In genomic region chr7:157807510-157807909, GRCh38 we compare ENCODE assay signal across 24 cellular contexts.
A peak's percentile ranks its signal among the peaks of the same experiment; 100 is the strongest.
DNase-seq lines count a peak whose midpoint lies in the region; ATAC-seq and TF ChIP-seq lines count a peak whose summit lies in the region.
"Had no signal": no experiment of that assay in that cellular context is flagged by ENCODE, and none has a peak within 500 bp of the region (broad histone marks: within the 10 kb centered on the region; RNA-seq: fewer than 3 reads in every experiment).

No MANE protein-coding gene starts in this region.

- in situ Hi-C loops in brain microvascular endothelial cell (cut with HindIII; ENCODE audit: low pct_ligation_motif_present, low sequenced_read_pairs) = no loop called here

- H3K4me3 ChIP-seq in brain microvascular endothelial cell (ENCODE audit: low read depth, low read length) = no peak overlapping the region
- H3K4me3 ChIP-seq: adrenal gland, esophagus squamous epithelium had no signal

- H3K4me3 Mint-ChIP-seq in neural crest cell = no peak overlapping the region
- H3K4me3 Mint-ChIP-seq: central memory CD8-positive, alpha-beta T cell; mesothelial cell of epicardium; nephron progenitor cell had no signal

- H3K27ac ChIP-seq in brain microvascular endothelial cell = peak overlapping the region; percentile 45
- H3K27ac ChIP-seq: adrenal gland, esophagus squamous epithelium had no signal

- H3K36me3 Mint-ChIP-seq in neural crest cell (ENCODE audit: low read depth) = peaks cover 15% of the 10 kb centered on the region
- H3K36me3 Mint-ChIP-seq: CD8-positive, alpha-beta memory T cell; mesothelial cell of epicardium had no signal

- no peak for ATAC-seq in GM18870 (IDR thresholded peaks at IDR 0.05; ENCODE audit: unreplicated experiment)
- ATAC-seq: left colon had no signal

- H3K9me3 Mint-ChIP-seq in neural crest cell = peaks cover 10% of the 10 kb centered on the region

- DNase-seq in Daoy (ENCODE audit: low read depth) (peak; percentile 87), NCI-H146 treated with DMSO at 0.1 percent for 48 hours (lab: John Stamatoyannopoulos, UW; ENCODE audit: unreplicated experiment) (peak; percentile 4), brain microvascular endothelial cell (peak; percentile 86), neural crest cell (ENCODE audit: low read depth, low spot score) (no peak), NCI-H2196 (lab: John Stamatoyannopoulos, UW; ENCODE audit: unreplicated experiment) (no peak), midbrain (lab: John Stamatoyannopoulos, UW) (no peak)
- DNase-seq in activated CD8-positive, alpha-beta memory T cell treated with anti-CD3 and anti-CD28 coated beads for 24 hours = no peak
- DNase-seq: activated CD4-positive, alpha-beta T cell treated with anti-CD3 and anti-CD28 coated beads, Interleukin-2, amount 50 U/mL, for 1 hour; activated gamma-delta T cell; adrenal gland; DMS53; effector CD4-positive, alpha-beta T cell; esophagus squamous epithelium; KG1; left colon; NCI-H1048; NCI-H2107; NCI-H748 treated with DMSO at 0.1 percent for 48 hours; nephron progenitor cell; RPMI8226 had no signal

- TF ChIP-seq CTCF in brain microvascular endothelial cell (IDR thresholded peaks at IDR 0.05; ENCODE audit: low read depth, low read length, missing control alignments) (no peak), neural crest cell (conservative IDR thresholded peaks at IDR 0.05) (no peak)

- peak overlapping the region; percentile 57 for H3K27ac Mint-ChIP-seq in neural crest cell (ENCODE audit: unreplicated experiment)
- H3K27ac Mint-ChIP-seq: CD8-positive, alpha-beta memory T cell; mesothelial cell of epicardium; nephron progenitor cell had no signal

- H3K36me3 ChIP-seq in brain microvascular endothelial cell (replicated peaks) = no peaks in the 10 kb centered on the region
- H3K36me3 ChIP-seq: adrenal gland, esophagus squamous epithelium had no signal

- no peaks in the 10 kb centered on the region for H3K27me3 ChIP-seq in brain microvascular endothelial cell (replicated peaks)
- H3K27me3 ChIP-seq: adrenal gland, esophagus squamous epithelium had no signal

- H3K27me3 Mint-ChIP-seq in neural crest cell (ENCODE audit: low read depth) = no peaks in the 10 kb centered on the region

- H3K4me1 Mint-ChIP-seq in neural crest cell = peaks cover 39% of the 10 kb centered on the region
- H3K4me1 Mint-ChIP-seq: CD8-positive, alpha-beta memory T cell; central memory CD8-positive, alpha-beta T cell; mesothelial cell of epicardium had no signal

Comparison
In these comparisons a context has a peak if more than half of its experiments do, and no peak if none do; other contexts are left out.
1. DNase-seq: peak in Daoy (single experiment), NCI-H146 treated with DMSO at 0.1 percent for 48 hours (single experiment) and brain microvascular endothelial cell (single experiment); none in neural crest cell (single experiment), NCI-H2196 (single experiment), midbrain (single experiment) and activated CD8-positive, alpha-beta memory T cell treated with anti-CD3 and anti-CD28 coated beads for 24 hours (single experiment).